In genomic region chr12:69821441-69822204, GRCh38 we compare ENCODE assay signal across 11 cellular contexts. TPM values are rescaled to one million over a fixed set of nuclear protein-coding genes. Genes with fewer than 3 reads are reported as not detected.
DNase-seq lines count a peak whose midpoint lies in the region; ATAC-seq and TF ChIP-seq lines count a peak whose summit lies in the region.
"Had no signal": no experiment of that assay in that cellular context is flagged by ENCODE, and none has a peak within 500 bp of the region (broad histone marks: within the 10 kb centered on the region; RNA-seq: fewer than 3 reads in every experiment).

No MANE protein-coding gene starts in this region.

- DNase-seq in DMS 273 (lab: John Stamatoyannopoulos, UW; ENCODE audit: unreplicated experiment) (peak; percentile 30), DMS 273 treated with DMSO at 0.1 percent for 48 hours (lab: John Stamatoyannopoulos, UW) (no peak), RKO (ENCODE audit: low spot score) (peak; percentile 82), fibroblast of mammary gland (ENCODE audit: low read depth) (peak; percentile 78), sciatic nerve (ENCODE audit: low spot score) (no peak), NCI-H2227 (lab: John Stamatoyannopoulos, UW; ENCODE audit: unreplicated experiment) (no peak)
- no peak for DNase-seq in stimulated activated naive B cell treated with anti-CD40 and anti-IgM and Interleukin-4, amounts not matched to agents 10 μg/mL and 1 μg/mL and 100 μg/mL, for 72 hours
- DNase-seq: MV-4-11 had no signal

- H3K36me3 Mint-ChIP-seq in stimulated activated naive B cell treated with anti-CD40 and anti-IgM and Interleukin-4, amounts not matched to agents 10 μg/mL and 1 μg/mL and 100 μg/mL, for 72 hours: peaks cover 0 to 7% of the 10 kb centered on the region in 2 donors

- no peaks in the 10 kb centered on the region for H3K4me1 Mint-ChIP-seq in stimulated activated naive B cell treated with anti-CD40 and anti-IgM and Interleukin-4, amounts not matched to agents 10 μg/mL and 1 μg/mL and 100 μg/mL, for 72 hours

- no peak overlapping the region for H3K4me3 ChIP-seq in fibroblast of mammary gland (ENCODE audit: control insufficient read depth, low read depth, low read length)
- H3K4me3 ChIP-seq: cardiac muscle cell, lung had no signal

- TF ChIP-seq POLR2A in GM18505 (IDR thresholded peaks at IDR 0.05; ENCODE audit: borderline replicate concordance, extremely low read depth, insufficient read depth, insufficient read length): no peak

- H3K27ac Mint-ChIP-seq in stimulated activated naive B cell treated with anti-CD40 and anti-IgM and Interleukin-4, amounts not matched to agents 10 μg/mL and 1 μg/mL and 100 μg/mL, for 72 hours: no peak overlapping the region

- no peaks in the 10 kb centered on the region for H3K27me3 Mint-ChIP-seq in stimulated activated naive B cell treated with anti-CD40 and anti-IgM and Interleukin-4, amounts not matched to agents 10 μg/mL and 1 μg/mL and 100 μg/mL, for 72 hours

- ATAC-seq in sciatic nerve (peak; percentile 30), GM18505 (IDR thresholded peaks at IDR 0.05; ENCODE audit: unreplicated experiment) (no peak)
- no peak for ATAC-seq in stimulated activated naive B cell treated with anti-CD40 and anti-IgM and Interleukin-4, amounts not matched to agents 10 μg/mL and 1 μg/mL and 100 μg/mL, for 72 hours (replicated peaks)

- intact Hi-C loops in sciatic nerve (cut with DNase I): no loop called here

- H3K9me3 Mint-ChIP-seq in stimulated activated naive B cell treated with anti-CD40 and anti-IgM and Interleukin-4, amounts not matched to agents 10 μg/mL and 1 μg/mL and 100 μg/mL, for 72 hours: no peaks in the 10 kb centered on the region

- no peak overlapping the region for H3K4me3 Mint-ChIP-seq in stimulated activated naive B cell treated with anti-CD40 and anti-IgM and Interleukin-4, amounts not matched to agents 10 μg/mL and 1 μg/mL and 100 μg/mL, for 72 hours

- TF ChIP-seq CTCF in fibroblast of mammary gland (conservative IDR thresholded peaks at IDR 0.05; ENCODE audit: control insufficient read depth, insufficient read depth, low read depth, low read length): no peak

RNA-seq across cellular contexts. Expression of gene MYRFL, which starts 3.4 kb away (rescaled TPM):
- total RNA-seq in sciatic nerve: not detected

Comparison
In these comparisons a context has a peak if more than half of its experiments do, and no peak if none do; other contexts are left out.
1. DNase-seq: peak in DMS 273 (single experiment), RKO (single experiment) and fibroblast of mammary gland (single experiment); none in DMS 273 treated with DMSO at 0.1 percent for 48 hours (single experiment), sciatic nerve (single experiment), NCI-H2227 (single experiment) and stimulated activated naive B cell treated with anti-CD40 and anti-IgM and Interleukin-4, amounts not matched to agents 10 μg/mL and 1 μg/mL and 100 μg/mL, for 72 hours (single experiment).